In the genomic region with DNA sequence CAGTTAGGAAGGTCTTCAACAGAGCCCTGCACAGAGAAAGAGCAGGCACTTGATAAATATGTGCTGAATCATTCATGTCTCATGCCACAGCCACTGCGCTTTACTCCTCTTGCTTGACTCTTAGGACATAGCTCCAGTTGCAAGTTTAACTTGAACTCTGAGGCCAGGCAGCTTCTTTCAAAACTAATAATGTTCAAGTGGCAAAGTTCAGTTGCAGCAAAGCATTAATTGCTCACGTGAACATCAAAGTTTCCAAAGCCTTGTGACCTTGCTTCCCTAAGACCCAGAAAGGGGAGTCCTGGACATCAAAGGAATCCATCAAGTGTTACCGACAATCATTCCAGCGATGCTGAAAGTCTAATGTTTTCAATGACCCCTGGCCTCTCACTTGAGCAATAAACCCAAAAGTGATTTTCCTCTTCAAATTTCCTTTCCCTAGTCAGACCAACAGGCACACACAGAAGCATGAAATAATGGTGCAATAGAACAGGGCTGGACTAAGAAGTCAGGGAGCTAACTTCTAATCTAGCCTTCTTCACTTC, we compare ENCODE assay signal across 15 cellular contexts. TPM values are rescaled to one million over a fixed set of nuclear protein-coding genes. Genes with fewer than 3 reads are reported as not detected.
DNase-seq lines count a peak whose midpoint lies in the region; ATAC-seq and TF ChIP-seq lines count a peak whose summit lies in the region.
"Had no signal": no experiment of that assay in that cellular context is flagged by ENCODE, and none has a peak within 500 bp of the region (broad histone marks: within the 10 kb centered on the region; RNA-seq: fewer than 3 reads in every experiment).

No MANE protein-coding gene starts in this region.

- H3K27me3 Mint-ChIP-seq in GM23338 (ENCODE audit: insufficient read depth, low read depth, poor library complexity) = no peaks in the 10 kb centered on the region
- no peaks in the 10 kb centered on the region for H3K27me3 Mint-ChIP-seq in activated naive CD4-positive, alpha-beta T cell treated with anti-CD3 and anti-CD28 coated beads for 36 hours (ENCODE audit: low read depth)

- CTCF ChIA-PET in activated naive CD4-positive, alpha-beta T cell treated with anti-CD3 and anti-CD28 coated beads for 36 hours (lab: Charles Lee) = no interaction called here

- ATAC-seq in GM23338 = no peak
- ATAC-seq: stimulated activated naive CD8-positive, alpha-beta T cell treated with anti-CD3 and anti-CD28 coated beads, Interleukin-15, amount 100 ng/mL, for 72 hours had no signal

- H3K9ac ChIP-seq in liver (ENCODE audit: low read depth in 1 of 2, low read length in 2 of 2) = peak overlapping the region in 1 of 2 donors; percentile 60
- peak overlapping the region in 2 of 5 donors; percentile 43 to 44 for H3K9ac ChIP-seq in subcutaneous abdominal adipose tissue (ENCODE audit: low read length in 5 of 5)

- no peaks in the 10 kb centered on the region for H3K9me2 ChIP-seq in GM23338 (ENCODE audit: insufficient read depth)

- intact Hi-C loops in activated naive CD4-positive, alpha-beta T cell treated with anti-CD3 and anti-CD28 coated beads for 36 hours (cut with micrococcal nuclease) = no loop called here
- intact Hi-C loops in ascending aorta (cut with DNase I) = no loop called here

- no peaks in the 10 kb centered on the region for H3K36me3 Mint-ChIP-seq in GM23338 (ENCODE audit: low read depth)
- no peaks in the 10 kb centered on the region for H3K36me3 Mint-ChIP-seq in activated naive CD4-positive, alpha-beta T cell treated with anti-CD3 and anti-CD28 coated beads for 36 hours (ENCODE audit: low read depth)
- H3K36me3 Mint-ChIP-seq: CD8-positive, alpha-beta memory T cell; naive B cell had no signal

- no peak overlapping the region for H3K4me2 ChIP-seq in GM23338

- TF ChIP-seq RAD21 in liver (IDR thresholded peaks at IDR 0.05) = peak; percentile 69 to 72

- H3K4me3 ChIP-seq in GM23338 (no peak overlapping the region), choroid plexus epithelial cell (ENCODE audit: low read depth, low read length) (no peak overlapping the region), liver (ENCODE audit: low read depth in 1 of 3, low read length in 3 of 3) (no peak overlapping the region), subcutaneous abdominal adipose tissue (ENCODE audit: low read depth in 1 of 5, low read length in 5 of 5) (no peak overlapping the region), ascending aorta (no peak overlapping the region)
- H3K4me3 ChIP-seq: sigmoid colon had no signal

- DNase-seq in GM23338 (ENCODE audit: low spot score) (no peak), choroid plexus epithelial cell (ENCODE audit: low read depth) (peak; percentile 94), ascending aorta (ENCODE audit: low spot score in 2 of 2) (no peak)
- DNase-seq in activated CD4-positive, alpha-beta T cell treated with anti-CD3 and anti-CD28 coated beads, Interleukin-2, amount 50 U/mL, for 1 hour = no peak
- no peak for DNase-seq in activated naive CD4-positive, alpha-beta T cell treated with anti-CD3 and anti-CD28 coated beads for 36 hours
- DNase-seq: activated naive CD4-positive, alpha-beta T cell treated with anti-CD3 and anti-CD28 coated beads, Interleukin-2, amount 50 U/mL, for 16 hours; CD8-positive, alpha-beta memory T cell; naive B cell; NCI-H2171 treated with DMSO at 0.1 percent for 48 hours; sigmoid colon; stimulated activated naive CD8-positive, alpha-beta T cell treated with anti-CD3 and anti-CD28 coated beads, Interleukin-15, amount 100 ng/mL, for 72 hours had no signal

- H3K36me3 ChIP-seq in GM23338 (ENCODE audit: insufficient read depth) (no peaks in the 10 kb centered on the region; the same call in 1 of the 2 replicates), liver (ENCODE audit: control insufficient read depth in 4 of 4, insufficient read depth in 3 of 4, low read depth in 1 of 4, low read length in 3 of 4) (no peaks in the 10 kb centered on the region), subcutaneous abdominal adipose tissue (ENCODE audit: control insufficient read depth in 5 of 5, insufficient read depth in 5 of 5, low read length in 5 of 5) (no peaks in the 10 kb centered on the region), ascending aorta (no peaks in the 10 kb centered on the region)
- H3K36me3 ChIP-seq: sigmoid colon had no signal

- H3F3A ChIP-seq in GM23338 (replicated peaks; ENCODE audit: low read depth) = no peaks in the 10 kb centered on the region

- H3K4me1 Mint-ChIP-seq in GM23338 = no peaks in the 10 kb centered on the region
- no peaks in the 10 kb centered on the region for H3K4me1 Mint-ChIP-seq in activated naive CD4-positive, alpha-beta T cell treated with anti-CD3 and anti-CD28 coated beads for 36 hours (ENCODE audit: low read depth)
- H3K4me1 Mint-ChIP-seq: CD8-positive, alpha-beta memory T cell; naive B cell; stimulated activated naive CD8-positive, alpha-beta T cell treated with anti-CD3 and anti-CD28 coated beads, Interleukin-15, amount 100 ng/mL, for 72 hours had no signal

- H3K27ac Mint-ChIP-seq in GM23338 = no peak overlapping the region
- no peak overlapping the region for H3K27ac Mint-ChIP-seq in activated naive CD4-positive, alpha-beta T cell treated with anti-CD3 and anti-CD28 coated beads for 36 hours
- H3K27ac Mint-ChIP-seq: CD8-positive, alpha-beta memory T cell; naive B cell; stimulated activated naive CD8-positive, alpha-beta T cell treated with anti-CD3 and anti-CD28 coated beads, Interleukin-15, amount 100 ng/mL, for 72 hours had no signal

- H3K4me3 Mint-ChIP-seq in GM23338 = no peak overlapping the region
- H3K4me3 Mint-ChIP-seq in activated naive CD4-positive, alpha-beta T cell treated with anti-CD3 and anti-CD28 coated beads for 36 hours = no peak overlapping the region
- H3K4me3 Mint-ChIP-seq: CD8-positive, alpha-beta memory T cell; naive B cell; stimulated activated naive CD8-positive, alpha-beta T cell treated with anti-CD3 and anti-CD28 coated beads, Interleukin-15, amount 100 ng/mL, for 72 hours had no signal

- H3K27me3 ChIP-seq in GM23338 (ENCODE audit: insufficient read depth) (no peaks in the 10 kb centered on the region), liver (ENCODE audit: control insufficient read depth in 4 of 4, insufficient read depth in 4 of 4, low read length in 3 of 4) (no peaks in the 10 kb centered on the region), subcutaneous abdominal adipose tissue (ENCODE audit: control insufficient read depth in 5 of 5, insufficient read depth in 4 of 5, low read length in 5 of 5) (no peaks in the 10 kb centered on the region), ascending aorta (no peaks in the 10 kb centered on the region)
- H3K27me3 ChIP-seq: sigmoid colon had no signal

- WGBS in liver = 31% methylated on average over 4 of the region's 4 CpGs

- no peak overlapping the region for H3K27ac ChIP-seq in GM23338 (ENCODE audit: low read depth)
- H3K27ac ChIP-seq in liver (ENCODE audit: low read depth in 1 of 2, low read length in 2 of 2) = peak overlapping the region; percentile 71 to 74
- H3K27ac ChIP-seq in subcutaneous abdominal adipose tissue (ENCODE audit: low read depth, low read length) = peak overlapping the region; percentile 73
- H3K27ac ChIP-seq in ascending aorta = peak overlapping the region in 1 of 2 donors; percentile 1
- H3K27ac ChIP-seq: epithelial cell of prostate, sigmoid colon had no signal

- no peaks in the 10 kb centered on the region for H3K79me2 ChIP-seq in GM23338 (replicated peaks; ENCODE audit: insufficient read depth)

- H3K9me3 ChIP-seq in liver (ENCODE audit: control insufficient read depth in 4 of 4, low read length in 3 of 4) (no peaks in the 10 kb centered on the region), subcutaneous abdominal adipose tissue (ENCODE audit: control insufficient read depth in 5 of 5, low read length in 5 of 5) (no peaks in the 10 kb centered on the region), ascending aorta (no peaks in the 10 kb centered on the region)
- H3K9me3 ChIP-seq: sigmoid colon had no signal

- H3K4me1 ChIP-seq in GM23338 (ENCODE audit: insufficient read depth) = no peaks in the 10 kb centered on the region
- peaks cover 7 to 37% (median 17%) of the 10 kb centered on the region in 4 donors for H3K4me1 ChIP-seq in liver (ENCODE audit: control insufficient read depth in 4 of 4, insufficient read depth in 4 of 4, low read length in 3 of 4)
- peaks cover 0 to 40% (median 26%) of the 10 kb centered on the region in 5 donors for H3K4me1 ChIP-seq in subcutaneous abdominal adipose tissue (ENCODE audit: control insufficient read depth in 5 of 5, insufficient read depth in 5 of 5, low read length in 5 of 5)
- H3K4me1 ChIP-seq in ascending aorta = peaks cover 0 to 13% of the 10 kb centered on the region in 2 donors
- H3K4me1 ChIP-seq: sigmoid colon had no signal

- H2AFZ ChIP-seq in GM23338 = 0 out of 2 replicates have a peak overlapping the region, but pooled peaks have one; percentile 32

- H4K20me1 ChIP-seq in GM23338 (replicated peaks; ENCODE audit: insufficient read depth) = no peaks in the 10 kb centered on the region

- no peaks in the 10 kb centered on the region; the same call in 2 of the 3 replicates for H3K9me3 Mint-ChIP-seq in GM23338
- no peaks in the 10 kb centered on the region for H3K9me3 Mint-ChIP-seq in activated naive CD4-positive, alpha-beta T cell treated with anti-CD3 and anti-CD28 coated beads for 36 hours
- H3K9me3 Mint-ChIP-seq: stimulated activated naive CD8-positive, alpha-beta T cell treated with anti-CD3 and anti-CD28 coated beads, Interleukin-15, amount 100 ng/mL, for 72 hours had no signal

- TF ChIP-seq CTCF in GM23338 (conservative IDR thresholded peaks at IDR 0.05; ENCODE audit: low read depth in 2 of 2) (no peak), choroid plexus epithelial cell (conservative IDR thresholded peaks at IDR 0.05; ENCODE audit: low read depth, low read length) (no peak), liver (IDR thresholded peaks at IDR 0.05; ENCODE audit: low read depth, low read length, missing input control) (no peak), ascending aorta (IDR thresholded peaks at IDR 0.05) (no peak)

TF ChIP-seq in GM23338, 12 proteins besides CTCF, POLR2A, EP300 and RAD21 (continues in another document):
- no peak for TF ChIP-seq CREB1 (CRISPR knock-in tag; IDR thresholded peaks at IDR 0.05; ENCODE audit: low read depth)
- no peak for TF ChIP-seq NANOG (IDR thresholded peaks at IDR 0.05; ENCODE audit: borderline replicate concordance)

TF ChIP-seq in liver, 16 proteins besides CTCF, POLR2A, EP300 and RAD21 (continues in another document):
- TF ChIP-seq FOXA2 (IDR thresholded peaks at IDR 0.05) (peak; percentile 76), RXRA (IDR thresholded peaks at IDR 0.05) (peak; percentile 99), YY1 (IDR thresholded peaks at IDR 0.05) (peak; percentile 75), TAF1 (conservative IDR thresholded peaks at IDR 0.05) (no peak), SP1 (IDR thresholded peaks at IDR 0.05) (peak; percentile 99), FOXA1 (IDR thresholded peaks at IDR 0.05) (peak; percentile 34), GABPA (IDR thresholded peaks at IDR 0.05 in 1 of 2, conservative IDR thresholded peaks at IDR 0.05 in 1 of 2) (no peak)

RNA-seq across cellular contexts. Expression of a gene that starts 21.8 kb away (rescaled TPM):
- total RNA-seq in GM23338 (2014; rRNA removed; shearing (Covaris generic)) = not detected in 2 replicates
- not detected in 2 replicates for polyA plus RNA-seq in GM23338 (2016; fragmentation: Nextera tagmentation; extraction: Ambion mirVana)
- total RNA-seq in liver = under 1 TPM; 0.05 to 0.08 TPM
- polyA plus RNA-seq in liver = under 1 TPM; 0.08 to 0.44 TPM
- not detected for total RNA-seq in activated naive CD4-positive, alpha-beta T cell treated with anti-CD3 and anti-CD28 coated beads for 36 hours
- total RNA-seq in ascending aorta = not detected
- total RNA-seq: CD8-positive, alpha-beta memory T cell; HT-29; sigmoid colon had no signal
- polyA plus RNA-seq: CD8-positive, alpha-beta memory T cell; sigmoid colon had no signal
